In genomic region chr14:21234112-21234511, GRCh38 we compare ENCODE assay signal across 14 cellular contexts. TPM values are rescaled to one million over a fixed set of nuclear protein-coding genes. Genes with fewer than 3 reads are reported as not detected.
A peak's percentile ranks its signal among the peaks of the same experiment; 100 is the strongest.
DNase-seq lines count a peak whose midpoint lies in the region; ATAC-seq and TF ChIP-seq lines count a peak whose summit lies in the region.
"Had no signal": no experiment of that assay in that cellular context is flagged by ENCODE, and none has a peak within 500 bp of the region (broad histone marks: within the 10 kb centered on the region; RNA-seq: fewer than 3 reads in every experiment).

No MANE protein-coding gene starts in this region.

- peaks cover 48 to 83% (median 78%) of the 10 kb centered on the region in 4 donors for H3K4me1 ChIP-seq in esophagus muscularis mucosa

- no peak overlapping the region for H3K4me3 ChIP-seq in esophagus muscularis mucosa
- H3K4me3 ChIP-seq: Peyer's patch had no signal

- peaks cover 13 to 54% (median 40%) of the 10 kb centered on the region in 4 donors for H3K36me3 ChIP-seq in esophagus muscularis mucosa

- peak overlapping the region; percentile 91 for H3K27ac Mint-ChIP-seq in activated CD4-positive, alpha-beta T cell treated with anti-CD3 and anti-CD28 coated beads for 36 hours
- H3K27ac Mint-ChIP-seq in HFFc6: 0 out of 2 replicates have a peak overlapping the region, but pooled peaks have one; percentile 2
- H3K27ac Mint-ChIP-seq in activated naive CD8-positive, alpha-beta T cell: peak overlapping the region; percentile 68
- H3K27ac Mint-ChIP-seq in natural killer cell treated with Interleukin-12 subunit alpha and Interleukin-12 subunit beta and Interleukin-15 and Interleukin-18, amount 100 ng/mL, for 72 hours: peak overlapping the region; percentile 72 to 88

- H3K4me3 Mint-ChIP-seq in activated CD4-positive, alpha-beta T cell treated with anti-CD3 and anti-CD28 coated beads for 36 hours: peak overlapping the region; percentile 32
- H3K4me3 Mint-ChIP-seq in HFFc6: no peak overlapping the region
- H3K4me3 Mint-ChIP-seq in activated naive CD8-positive, alpha-beta T cell: peak overlapping the region; percentile 33
- peak overlapping the region; percentile 54 for H3K4me3 Mint-ChIP-seq in natural killer cell treated with Interleukin-12 subunit alpha and Interleukin-12 subunit beta and Interleukin-15 and Interleukin-18, amount 100 ng/mL, for 72 hours

- H3K4me1 Mint-ChIP-seq in activated CD4-positive, alpha-beta T cell treated with anti-CD3 and anti-CD28 coated beads for 36 hours: peaks cover 92% of the 10 kb centered on the region
- peaks cover 59% of the 10 kb centered on the region for H3K4me1 Mint-ChIP-seq in HFFc6 (ENCODE audit: low read depth)
- H3K4me1 Mint-ChIP-seq in activated naive CD8-positive, alpha-beta T cell (ENCODE audit: low read depth): peaks cover 90% of the 10 kb centered on the region
- peaks cover 72 to 77% of the 10 kb centered on the region in 2 donors for H3K4me1 Mint-ChIP-seq in natural killer cell treated with Interleukin-12 subunit alpha and Interleukin-12 subunit beta and Interleukin-15 and Interleukin-18, amount 100 ng/mL, for 72 hours (ENCODE audit: low read depth in 2 of 2)

- CTCF ChIA-PET in activated CD4-positive, alpha-beta T cell treated with anti-CD3 and anti-CD28 coated beads for 36 hours (lab: Charles Lee): interaction anchor here (0.6 to 1.0 kb wide), 5 partner anchors 14 to 186 kb away, joined by 3 to 4 read pairs (median 3); no protein-coding TSS in a partner anchor

- TF ChIP-seq CTCF in HFFc6 (IDR thresholded peaks at IDR 0.05) (no peak), esophagus muscularis mucosa (IDR thresholded peaks at IDR 0.05) (no peak)

- WGBS in esophagus muscularis mucosa: 84% methylated on average over 5 of the region's 5 CpGs

- no peak for TF ChIP-seq POLR2A in esophagus muscularis mucosa (IDR thresholded peaks at IDR 0.05; ENCODE audit: low read depth)

- DNase-seq in activated CD4-positive, alpha-beta T cell treated with anti-CD3 and anti-CD28 coated beads for 36 hours: no peak
- DNase-seq in activated CD4-positive, alpha-beta T cell treated with anti-CD3 and anti-CD28 coated beads for 4 hours: no peak
- DNase-seq in HFFc6 (no peak), esophagus muscularis mucosa (ENCODE audit: extremely low spot score) (no peak)
- no peak for DNase-seq in natural killer cell treated with Interleukin-12 subunit alpha and Interleukin-12 subunit beta and Interleukin-15 and Interleukin-18, amount 100 ng/mL, for 72 hours (ENCODE audit: low spot score)
- DNase-seq: activated gamma-delta T cell, brain microvascular endothelial cell, C1 segment of cervical spinal cord, kidney, Peyer's patch had no signal

- peaks cover 83% of the 10 kb centered on the region for H3K36me3 Mint-ChIP-seq in activated CD4-positive, alpha-beta T cell treated with anti-CD3 and anti-CD28 coated beads for 36 hours (ENCODE audit: low read depth)
- H3K36me3 Mint-ChIP-seq in HFFc6 (ENCODE audit: low read depth): peaks cover 48% of the 10 kb centered on the region
- H3K36me3 Mint-ChIP-seq in activated naive CD8-positive, alpha-beta T cell: peaks cover 10% of the 10 kb centered on the region
- H3K36me3 Mint-ChIP-seq in natural killer cell treated with Interleukin-12 subunit alpha and Interleukin-12 subunit beta and Interleukin-15 and Interleukin-18, amount 100 ng/mL, for 72 hours: peaks cover 49% of the 10 kb centered on the region

- no peak overlapping the region for H3K27ac ChIP-seq in esophagus muscularis mucosa (replicated peaks in 1 of 4)
- H3K27ac ChIP-seq: brain microvascular endothelial cell, Peyer's patch had no signal

- POLR2A ChIA-PET in activated CD4-positive, alpha-beta T cell treated with anti-CD3 and anti-CD28 coated beads for 36 hours (lab: Charles Lee): no interaction called here

- H3K9me3 Mint-ChIP-seq in activated CD4-positive, alpha-beta T cell treated with anti-CD3 and anti-CD28 coated beads for 36 hours (ENCODE audit: low read depth): no peaks in the 10 kb centered on the region
- no peaks in the 10 kb centered on the region for H3K9me3 Mint-ChIP-seq in HFFc6
- H3K9me3 Mint-ChIP-seq in activated naive CD8-positive, alpha-beta T cell (ENCODE audit: low read depth): no peaks in the 10 kb centered on the region
- no peaks in the 10 kb centered on the region for H3K9me3 Mint-ChIP-seq in natural killer cell treated with Interleukin-12 subunit alpha and Interleukin-12 subunit beta and Interleukin-15 and Interleukin-18, amount 100 ng/mL, for 72 hours

- intact Hi-C loops in activated CD4-positive, alpha-beta T cell treated with anti-CD3 and anti-CD28 coated beads for 36 hours (cut with DNase I, micrococcal nuclease): loop anchor here (5.0 to 10.0 kb wide), 3 partner anchors 33 to 151 kb away; partner anchors contain the start of genes HNRNPC (in 1 of the 2) and SUPT16H (in 1 of the 2)
- intact Hi-C loops in esophagus muscularis mucosa (cut with DNase I): no loop called here

- no peak for TF ChIP-seq EP300 in esophagus muscularis mucosa (IDR thresholded peaks at IDR 0.05)

- H3K9me3 ChIP-seq in esophagus muscularis mucosa: no peaks in the 10 kb centered on the region
- H3K9me3 ChIP-seq: Peyer's patch had no signal

- no peaks in the 10 kb centered on the region for H3K27me3 ChIP-seq in esophagus muscularis mucosa
- H3K27me3 ChIP-seq: brain microvascular endothelial cell, Peyer's patch had no signal

- H3K27me3 Mint-ChIP-seq in activated CD4-positive, alpha-beta T cell treated with anti-CD3 and anti-CD28 coated beads for 36 hours: no peaks in the 10 kb centered on the region
- peaks cover 4% of the 10 kb centered on the region; the same call in 1 of the 2 replicates for H3K27me3 Mint-ChIP-seq in HFFc6 (ENCODE audit: insufficient read depth)
- H3K27me3 Mint-ChIP-seq in activated naive CD8-positive, alpha-beta T cell: no peaks in the 10 kb centered on the region
- no peaks in the 10 kb centered on the region for H3K27me3 Mint-ChIP-seq in natural killer cell treated with Interleukin-12 subunit alpha and Interleukin-12 subunit beta and Interleukin-15 and Interleukin-18, amount 100 ng/mL, for 72 hours

- no peak for ATAC-seq in activated CD4-positive, alpha-beta T cell treated with anti-CD3 and anti-CD28 coated beads for 36 hours
- ATAC-seq in natural killer cell treated with Interleukin-12 subunit alpha and Interleukin-12 subunit beta and Interleukin-15 and Interleukin-18, amount 100 ng/mL, for 72 hours: no peak
- no peak for ATAC-seq in HG02884 (IDR thresholded peaks at IDR 0.05; ENCODE audit: unreplicated experiment)
- ATAC-seq in GM21526 (IDR thresholded peaks at IDR 0.05; ENCODE audit: low FRiP score, unreplicated experiment): no peak

RNA-seq across cellular contexts. Expression of gene HNRNPC, which starts 35.1 kb away (rescaled TPM):
- total RNA-seq in activated CD4-positive, alpha-beta T cell treated with anti-CD3 and anti-CD28 coated beads for 36 hours: 1,000 to 10,000 TPM; 1,155 to 1,665 TPM
- 100 to 1,000 TPM; 528 to 684 (median 604) TPM for total RNA-seq in HFFc6 (2021; fragmentation: NEBNext Ultra II Directional; extraction: Animal tissue kit (Norgen Biotek cat#: 25700))
- total RNA-seq in natural killer cell treated with Interleukin-12 subunit alpha and Interleukin-12 subunit beta and Interleukin-15 and Interleukin-18, amount 100 ng/mL, for 72 hours: 100 to 1,000 TPM; 834 to 917 TPM
- 100 to 1,000 TPM; 260 to 396 (median 292) TPM for total RNA-seq in esophagus muscularis mucosa

RNA-seq across cellular contexts. Expression of gene RPGRIP1, which starts 45.8 kb away (rescaled TPM):
- under 1 TPM; 0.14 to 0.21 TPM for total RNA-seq in activated CD4-positive, alpha-beta T cell treated with anti-CD3 and anti-CD28 coated beads for 36 hours
- not detected for total RNA-seq in HFFc6 (2021; fragmentation: NEBNext Ultra II Directional; extraction: Animal tissue kit (Norgen Biotek cat#: 25700))
- under 1 TPM in 1 of 2 donors, not detected in 1; 0.17 TPM for total RNA-seq in natural killer cell treated with Interleukin-12 subunit alpha and Interleukin-12 subunit beta and Interleukin-15 and Interleukin-18, amount 100 ng/mL, for 72 hours
- total RNA-seq in esophagus muscularis mucosa: not detected
- total RNA-seq: A172 had no signal

Comparison
In these comparisons a context has a peak if more than half of its experiments do, and no peak if none do; other contexts are left out.
1. H3K27ac Mint-ChIP-seq: peak in every context shown above with its lines; median percentile 91 in activated CD4-positive, alpha-beta T cell treated with anti-CD3 and anti-CD28 coated beads for 36 hours; 80 in natural killer cell treated with Interleukin-12 subunit alpha and Interleukin-12 subunit beta and Interleukin-15 and Interleukin-18, amount 100 ng/mL, for 72 hours; 68 in activated naive CD8-positive, alpha-beta T cell; 2 in HFFc6.